Comparison of ENCODE assay signal across 9 cellular contexts in genomic region chr5:172806897-172807672, GRCh38. TPM values are rescaled to one million over a fixed set of nuclear protein-coding genes. Genes with fewer than 3 reads are reported as not detected.
DNase-seq lines count a peak whose midpoint lies in the region; ATAC-seq and TF ChIP-seq lines count a peak whose summit lies in the region.
"Had no signal": no experiment of that assay in that cellular context is flagged by ENCODE, and none has a peak within 500 bp of the region (broad histone marks: within the 10 kb centered on the region; RNA-seq: fewer than 3 reads in every experiment).

No MANE protein-coding gene starts in this region.

- intact Hi-C loops in heart left ventricle (cut with DNase I): no loop called here
- intact Hi-C loops in aorta (cut with DNase I): no loop called here

- no peaks in the 10 kb centered on the region for H3K27me3 ChIP-seq in heart left ventricle
- no peaks in the 10 kb centered on the region for H3K27me3 ChIP-seq in aorta (ENCODE audit: control insufficient read depth in 1 of 2, insufficient read depth in 2 of 2, low read length in 1 of 2)

- H3K4me1 Mint-ChIP-seq in activated naive CD8-positive, alpha-beta T cell (ENCODE audit: low read depth): peaks cover 14% of the 10 kb centered on the region

- H3K4me1 ChIP-seq in heart left ventricle: peaks cover 0 to 27% (median 4%) of the 10 kb centered on the region in 12 donors
- no peaks in the 10 kb centered on the region for H3K4me1 ChIP-seq in aorta (ENCODE audit: control insufficient read depth in 1 of 2, insufficient read depth in 2 of 2, low read length in 2 of 2)

- H3K36me3 ChIP-seq in heart left ventricle: no peaks in the 10 kb centered on the region
- H3K36me3 ChIP-seq in aorta (ENCODE audit: control insufficient read depth in 1 of 2, insufficient read depth in 2 of 2, low read length in 1 of 2): no peaks in the 10 kb centered on the region

- no peak for TF ChIP-seq CTCF in heart left ventricle (IDR thresholded peaks at IDR 0.05)

- DNase-seq in NCI-H2029 (lab: John Stamatoyannopoulos, UW) (peak; percentile 56), NCI-H2029 treated with DMSO at 0.1 percent for 48 hours (lab: John Stamatoyannopoulos, UW) (no peak), SK-N-DZ (ENCODE audit: low spot score) (peak; percentile 21), heart left ventricle (peak; percentile 89 to 93 (median 91)), renal cortical epithelial cell (ENCODE audit: low read depth) (peak; percentile 87), aorta (peak; percentile 94 to 96)

- peak overlapping the region; percentile 65 for H3K4me3 Mint-ChIP-seq in activated naive CD8-positive, alpha-beta T cell

- peak overlapping the region; percentile 84 for H3K27ac Mint-ChIP-seq in activated naive CD8-positive, alpha-beta T cell

- H3K36me3 Mint-ChIP-seq in activated naive CD8-positive, alpha-beta T cell: no peaks in the 10 kb centered on the region

- H3K9me3 Mint-ChIP-seq in activated naive CD8-positive, alpha-beta T cell (ENCODE audit: low read depth): no peaks in the 10 kb centered on the region

- WGBS in heart left ventricle, 4 donors: 66 to 70% (median 67%) methylated on average over 24 of the region's 24 CpGs
- WGBS in aorta, 2 donors: 56 to 57% methylated on average over 24 of the region's 24 CpGs

- H3K27ac ChIP-seq in heart left ventricle: peak overlapping the region in 11 of 12 donors; percentile 61 to 87 (median 77)
- peak overlapping the region in 1 of 2 donors; percentile 26 for H3K27ac ChIP-seq in aorta (ENCODE audit: low read depth in 1 of 2, low read length in 2 of 2)
- H3K27ac ChIP-seq: 22Rv1 had no signal

- peak; percentile 93 for ATAC-seq in HG03108 (IDR thresholded peaks at IDR 0.05; ENCODE audit: unreplicated experiment)
- ATAC-seq in heart left ventricle: peak; percentile 93 to 99 (median 98)
- peak; percentile 95 for ATAC-seq in aorta (ENCODE audit: low FRiP score)

- peak in 1 of 2 donors; percentile 47 for TF ChIP-seq POLR2A in heart left ventricle (IDR thresholded peaks at IDR 0.05)

- H3K27me3 Mint-ChIP-seq in activated naive CD8-positive, alpha-beta T cell: no peaks in the 10 kb centered on the region

- H3K4me3 ChIP-seq in heart left ventricle: peak overlapping the region in 9 of 12 donors; percentile 32 to 51 (median 37)
- H3K4me3 ChIP-seq in aorta (ENCODE audit: low read length in 2 of 2): no peak overlapping the region

- H3K9me3 ChIP-seq in heart left ventricle (peaks cover 0 to 11% (median 0%) of the 10 kb centered on the region in 12 donors), aorta (ENCODE audit: control insufficient read depth, low read length) (peaks cover 2% of the 10 kb centered on the region)

RNA-seq across cellular contexts. Expression of gene ERGIC1, which starts 27.0 kb away (rescaled TPM):
- polyA plus RNA-seq in SK-N-DZ (2014; cell fraction: cytosol; rRNA removed): 114 and 117 TPM in 2 replicates
- 53.9 and 54.7 TPM in 2 replicates for polyA plus RNA-seq in SK-N-DZ (2014; cell fraction: nucleus; rRNA removed)
- 100 to 1,000 TPM in 1 of 9 donors, 10 to 100 TPM in 8; 67.0 to 109 (median 84.9) TPM for total RNA-seq in heart left ventricle
- 100 to 1,000 TPM in 1 of 2 donors, 10 to 100 TPM in 1; 66.6 to 115 TPM for polyA plus RNA-seq in heart left ventricle
- total RNA-seq in renal cortical epithelial cell: 143 and 240 TPM in 2 replicates
- total RNA-seq in aorta: 100 to 1,000 TPM; 135 to 170 TPM
- polyA plus RNA-seq in aorta: 100 to 1,000 TPM; 122 to 125 TPM

RNA-seq across cellular contexts. Expression of gene DUSP1, which starts 36.1 kb away (rescaled TPM):
- polyA plus RNA-seq in SK-N-DZ (2014; cell fraction: cytosol; rRNA removed): 22.7 and 24.2 TPM in 2 replicates
- 28.9 and 31.9 TPM in 2 replicates for polyA plus RNA-seq in SK-N-DZ (2014; cell fraction: nucleus; rRNA removed)
- total RNA-seq in heart left ventricle (100 to 1,000 TPM in 4 of 9 donors, 10 to 100 TPM in 5; 39.9 to 335 (median 78.2) TPM), renal cortical epithelial cell (203 and 294 TPM in 2 replicates), aorta (1,000 to 10,000 TPM in 1 of 2 donors, 100 to 1,000 TPM in 1; 293 to 1,994 TPM)
- polyA plus RNA-seq in heart left ventricle (100 to 1,000 TPM in 1 of 2 donors, 10 to 100 TPM in 1; 24.3 to 116 TPM), aorta (100 to 1,000 TPM; 178 to 515 TPM)

Comparison
In these comparisons a context has a peak if more than half of its experiments do, and no peak if none do; other contexts are left out.
1. H3K4me3 ChIP-seq: peak in heart left ventricle (9 of 12); none in aorta (0 of 2).
2. Peak in every context shown above with its lines, with median percentiles within 50 percentile points of each other: ATAC-seq.